25 cellular contexts compared by ENCODE assay signal in the genomic region with DNA sequence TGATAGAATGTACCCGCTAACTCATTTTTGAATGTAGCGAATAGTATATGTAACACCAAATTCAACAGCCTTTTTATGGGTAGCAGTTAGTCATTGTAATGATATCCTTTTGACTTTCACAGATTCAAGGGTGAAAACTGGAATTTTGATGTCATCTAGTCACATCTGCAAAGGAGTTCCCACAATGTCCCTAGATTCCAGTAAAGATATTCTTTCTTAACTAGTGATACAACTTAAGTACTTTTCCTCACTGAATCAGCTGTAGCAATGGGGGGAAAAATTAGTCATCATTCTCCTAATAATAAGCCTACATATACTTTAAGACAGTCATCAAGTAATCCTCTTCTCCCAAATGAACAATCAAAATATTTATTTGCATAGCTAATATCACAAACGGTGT.
"Had no signal": no experiment of that assay in that cellular context is flagged by ENCODE, and none has a peak within 500 bp of the region (broad histone marks: within the 10 kb centered on the region; RNA-seq: fewer than 3 reads in every experiment).

No MANE protein-coding gene starts in this region.

- DNase-seq: activated CD4-positive, alpha-beta memory T cell treated with anti-CD3 and anti-CD28 coated beads for 36 hours; activated CD4-positive, alpha-beta T cell treated with anti-CD3 and anti-CD28 coated beads for 4 hours; activated CD4-positive, alpha-beta T cell treated with anti-CD3 and anti-CD28 coated beads, Interleukin-2, amount 50 U/mL, for 1 hour; activated CD8-positive, alpha-beta memory T cell treated with anti-CD3 and anti-CD28 coated beads, Interleukin-2, amount 50 U/mL, for 4 hours; activated gamma-delta T cell treated with Interleukin-2 at 50 U/mL for 16 hours; activated naive CD4-positive, alpha-beta T cell treated with anti-CD3 and anti-CD28 coated beads for 36 hours; activated T-cell treated with anti-CD3 and anti-CD28 coated beads for 4 hours; activated T-cell treated with anti-CD3 and anti-CD28 coated beads, Interleukin-2, amount 50 U/mL, for 4 hours; anterior cingulate cortex; central memory CD4-positive, alpha-beta T cell; NCI-H1092 treated with DMSO at 0.1 percent for 48 hours; NCI-H1417; NCI-H146; NCI-H187; NCI-H2081; NCI-H2171 treated with DMSO at 0.1 percent for 48 hours; NCI-H2227 treated with DMSO at 0.1 percent for 48 hours; NCI-H446; NCI-H510A treated with DMSO at 0.1 percent for 48 hours; Peyer's patch; RPMI8226; SHP77 treated with DMSO at 0.1 percent for 48 hours; SK-N-SH had no signal

- ATAC-seq: activated CD4-positive, CD25-positive, alpha-beta regulatory T cell treated with anti-CD3 and anti-CD28 coated beads, Interleukin-2, amount 50 U/mL, for 24 hours; activated T-cell treated with anti-CD3 and anti-CD28 coated beads, Interleukin-2, amount 50 U/mL, for 4 hours; WTC11 had no signal
